1 cellular context compared by ENCODE assay signal in the genomic region with DNA sequence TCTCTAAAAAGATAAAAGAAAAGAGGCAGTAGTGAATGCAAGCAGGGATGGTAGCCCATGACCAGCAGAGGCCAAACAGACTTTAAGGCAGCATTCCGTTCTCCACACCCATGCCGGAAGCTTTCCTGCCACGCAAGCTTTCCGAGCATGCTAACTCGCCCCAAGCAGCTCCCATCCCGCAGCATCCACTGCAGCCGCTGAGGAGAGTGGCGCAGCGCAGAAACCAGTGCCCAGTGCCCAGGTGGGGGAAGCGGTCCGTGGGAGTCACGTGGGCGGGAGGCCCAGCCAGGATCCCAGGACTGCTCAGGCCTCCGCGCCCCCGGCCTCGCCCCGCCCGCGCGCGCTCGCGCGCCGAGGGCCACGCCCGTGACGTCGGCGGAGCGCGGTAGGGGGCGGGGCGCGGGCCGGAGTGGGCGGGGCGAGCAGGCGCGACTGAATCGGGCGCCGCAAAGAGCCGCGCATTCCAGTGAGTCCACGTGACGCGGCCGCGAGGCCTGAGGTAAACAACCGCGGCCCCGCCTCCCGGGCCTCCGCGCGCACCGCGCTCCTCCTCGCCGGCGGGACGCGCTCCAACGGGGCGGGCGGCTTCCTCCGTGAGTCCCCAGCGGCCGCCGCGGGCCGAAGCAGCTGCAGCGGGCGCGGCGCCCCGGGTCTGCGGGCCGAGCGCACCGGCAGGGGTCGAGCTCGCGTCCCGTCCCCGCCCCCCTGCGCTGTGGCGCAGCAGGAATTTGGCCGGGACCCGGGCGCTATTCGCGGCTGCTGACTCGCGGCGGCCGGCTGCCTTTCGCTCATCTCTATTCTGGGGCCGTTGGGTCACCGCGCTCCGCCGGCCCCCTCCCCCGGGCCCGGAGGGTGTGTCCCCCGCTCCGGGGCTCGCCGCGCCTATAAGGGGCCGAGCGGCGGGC.
TF ChIP-seq lines count a peak whose summit lies in the region.

A gene with protein sequence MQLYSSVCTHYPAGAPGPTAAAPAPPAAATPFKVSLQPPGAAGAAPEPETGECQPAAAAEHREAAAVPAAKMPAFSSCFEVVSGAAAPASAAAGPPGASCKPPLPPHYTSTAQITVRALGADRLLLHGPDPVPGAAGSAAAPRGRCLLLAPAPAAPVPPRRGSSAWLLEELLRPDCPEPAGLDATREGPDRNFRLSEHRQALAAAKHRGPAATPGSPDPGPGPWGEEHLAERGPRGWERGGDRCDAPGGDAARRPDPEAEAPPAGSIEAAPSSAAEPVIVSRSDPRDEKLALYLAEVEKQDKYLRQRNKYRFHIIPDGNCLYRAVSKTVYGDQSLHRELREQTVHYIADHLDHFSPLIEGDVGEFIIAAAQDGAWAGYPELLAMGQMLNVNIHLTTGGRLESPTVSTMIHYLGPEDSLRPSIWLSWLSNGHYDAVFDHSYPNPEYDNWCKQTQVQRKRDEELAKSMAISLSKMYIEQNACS (plus strand): TSS at position 529 of the 905 bp plus-strand sequence. CDS start 383 bp downstream, outside the sequence.

TF ChIP-seq in K562, 482 proteins besides CTCF, POLR2A, EP300 and RAD21 (continued from another document):
- TF ChIP-seq, protein P1, sequence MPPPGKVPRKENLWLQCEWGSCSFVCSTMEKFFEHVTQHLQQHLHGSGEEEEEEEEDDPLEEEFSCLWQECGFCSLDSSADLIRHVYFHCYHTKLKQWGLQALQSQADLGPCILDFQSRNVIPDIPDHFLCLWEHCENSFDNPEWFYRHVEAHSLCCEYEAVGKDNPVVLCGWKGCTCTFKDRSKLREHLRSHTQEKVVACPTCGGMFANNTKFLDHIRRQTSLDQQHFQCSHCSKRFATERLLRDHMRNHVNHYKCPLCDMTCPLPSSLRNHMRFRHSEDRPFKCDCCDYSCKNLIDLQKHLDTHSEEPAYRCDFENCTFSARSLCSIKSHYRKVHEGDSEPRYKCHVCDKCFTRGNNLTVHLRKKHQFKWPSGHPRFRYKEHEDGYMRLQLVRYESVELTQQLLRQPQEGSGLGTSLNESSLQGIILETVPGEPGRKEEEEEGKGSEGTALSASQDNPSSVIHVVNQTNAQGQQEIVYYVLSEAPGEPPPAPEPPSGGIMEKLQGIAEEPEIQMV (tag; conservative IDR thresholded peaks at IDR 0.05; ENCODE audit: low read depth), result no peak
- TF ChIP-seq, protein P2, sequence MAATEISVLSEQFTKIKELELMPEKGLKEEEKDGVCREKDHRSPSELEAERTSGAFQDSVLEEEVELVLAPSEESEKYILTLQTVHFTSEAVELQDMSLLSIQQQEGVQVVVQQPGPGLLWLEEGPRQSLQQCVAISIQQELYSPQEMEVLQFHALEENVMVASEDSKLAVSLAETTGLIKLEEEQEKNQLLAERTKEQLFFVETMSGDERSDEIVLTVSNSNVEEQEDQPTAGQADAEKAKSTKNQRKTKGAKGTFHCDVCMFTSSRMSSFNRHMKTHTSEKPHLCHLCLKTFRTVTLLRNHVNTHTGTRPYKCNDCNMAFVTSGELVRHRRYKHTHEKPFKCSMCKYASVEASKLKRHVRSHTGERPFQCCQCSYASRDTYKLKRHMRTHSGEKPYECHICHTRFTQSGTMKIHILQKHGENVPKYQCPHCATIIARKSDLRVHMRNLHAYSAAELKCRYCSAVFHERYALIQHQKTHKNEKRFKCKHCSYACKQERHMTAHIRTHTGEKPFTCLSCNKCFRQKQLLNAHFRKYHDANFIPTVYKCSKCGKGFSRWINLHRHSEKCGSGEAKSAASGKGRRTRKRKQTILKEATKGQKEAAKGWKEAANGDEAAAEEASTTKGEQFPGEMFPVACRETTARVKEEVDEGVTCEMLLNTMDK (IDR thresholded peaks at IDR 0.05; ENCODE audit: borderline replicate concordance, insufficient read depth, low read depth, low read length, poor library complexity, severe bottlenecking), result peak; percentile 3
- TF ChIP-seq, protein P3, sequence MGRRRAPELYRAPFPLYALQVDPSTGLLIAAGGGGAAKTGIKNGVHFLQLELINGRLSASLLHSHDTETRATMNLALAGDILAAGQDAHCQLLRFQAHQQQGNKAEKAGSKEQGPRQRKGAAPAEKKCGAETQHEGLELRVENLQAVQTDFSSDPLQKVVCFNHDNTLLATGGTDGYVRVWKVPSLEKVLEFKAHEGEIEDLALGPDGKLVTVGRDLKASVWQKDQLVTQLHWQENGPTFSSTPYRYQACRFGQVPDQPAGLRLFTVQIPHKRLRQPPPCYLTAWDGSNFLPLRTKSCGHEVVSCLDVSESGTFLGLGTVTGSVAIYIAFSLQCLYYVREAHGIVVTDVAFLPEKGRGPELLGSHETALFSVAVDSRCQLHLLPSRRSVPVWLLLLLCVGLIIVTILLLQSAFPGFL (CRISPR knock-in tag; IDR thresholded peaks at IDR 0.05), result no peak
- TF ChIP-seq KAT8 (IDR thresholded peaks at IDR 0.05; ENCODE audit: low read depth) (no peak), SIN3B (IDR thresholded peaks at IDR 0.05; ENCODE audit: low read depth) (no peak; the same call in 1 of the 2 replicates), MEIS2 (IDR thresholded peaks at IDR 0.05; ENCODE audit: partially characterized antibody) (peak; percentile 8), ZNF224 (CRISPR knock-in tag; IDR thresholded peaks at IDR 0.05) (no peak), ZNF175 (CRISPR knock-in tag; IDR thresholded peaks at IDR 0.05; ENCODE audit: low read depth) (no peak), ZNF76 (CRISPR knock-in tag; IDR thresholded peaks at IDR 0.05; ENCODE audit: borderline replicate concordance) (no peak), ZKSCAN8 (CRISPR knock-in tag; IDR thresholded peaks at IDR 0.05) (no peak), ZNF311 (CRISPR knock-in tag; IDR thresholded peaks at IDR 0.05) (no peak), TCF7 (IDR thresholded peaks at IDR 0.05; ENCODE audit: borderline replicate concordance) (no peak), HDGF (IDR thresholded peaks at IDR 0.05) (no peak), RBFOX2 (IDR thresholded peaks at IDR 0.05; ENCODE audit: low read depth, low read length) (peak; percentile 66)
- TF ChIP-seq, protein P4, sequence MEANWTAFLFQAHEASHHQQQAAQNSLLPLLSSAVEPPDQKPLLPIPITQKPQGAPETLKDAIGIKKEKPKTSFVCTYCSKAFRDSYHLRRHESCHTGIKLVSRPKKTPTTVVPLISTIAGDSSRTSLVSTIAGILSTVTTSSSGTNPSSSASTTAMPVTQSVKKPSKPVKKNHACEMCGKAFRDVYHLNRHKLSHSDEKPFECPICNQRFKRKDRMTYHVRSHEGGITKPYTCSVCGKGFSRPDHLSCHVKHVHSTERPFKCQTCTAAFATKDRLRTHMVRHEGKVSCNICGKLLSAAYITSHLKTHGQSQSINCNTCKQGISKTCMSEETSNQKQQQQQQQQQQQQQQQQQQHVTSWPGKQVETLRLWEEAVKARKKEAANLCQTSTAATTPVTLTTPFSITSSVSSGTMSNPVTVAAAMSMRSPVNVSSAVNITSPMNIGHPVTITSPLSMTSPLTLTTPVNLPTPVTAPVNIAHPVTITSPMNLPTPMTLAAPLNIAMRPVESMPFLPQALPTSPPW (CRISPR knock-in tag; IDR thresholded peaks at IDR 0.05), result peak; percentile 96
- TF ChIP-seq, protein P5, sequence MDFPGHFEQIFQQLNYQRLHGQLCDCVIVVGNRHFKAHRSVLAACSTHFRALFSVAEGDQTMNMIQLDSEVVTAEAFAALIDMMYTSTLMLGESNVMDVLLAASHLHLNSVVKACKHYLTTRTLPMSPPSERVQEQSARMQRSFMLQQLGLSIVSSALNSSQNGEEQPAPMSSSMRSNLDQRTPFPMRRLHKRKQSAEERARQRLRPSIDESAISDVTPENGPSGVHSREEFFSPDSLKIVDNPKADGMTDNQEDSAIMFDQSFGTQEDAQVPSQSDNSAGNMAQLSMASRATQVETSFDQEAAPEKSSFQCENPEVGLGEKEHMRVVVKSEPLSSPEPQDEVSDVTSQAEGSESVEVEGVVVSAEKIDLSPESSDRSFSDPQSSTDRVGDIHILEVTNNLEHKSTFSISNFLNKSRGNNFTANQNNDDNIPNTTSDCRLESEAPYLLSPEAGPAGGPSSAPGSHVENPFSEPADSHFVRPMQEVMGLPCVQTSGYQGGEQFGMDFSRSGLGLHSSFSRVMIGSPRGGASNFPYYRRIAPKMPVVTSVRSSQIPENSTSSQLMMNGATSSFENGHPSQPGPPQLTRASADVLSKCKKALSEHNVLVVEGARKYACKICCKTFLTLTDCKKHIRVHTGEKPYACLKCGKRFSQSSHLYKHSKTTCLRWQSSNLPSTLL (IDR thresholded peaks at IDR 0.05), result no peak
TF ChIP-seq in K562: peak in this region for 76.
